In genomic region chr1:28917757-28918118, GRCh38 we compare ENCODE assay signal across 1 cellular context.
TF ChIP-seq lines count a peak whose summit lies in the region.

No MANE protein-coding gene starts in this region.

TF ChIP-seq in GM23338, 12 proteins besides CTCF, POLR2A, EP300 and RAD21 (continued from another document):
- TF ChIP-seq ZNF331 (CRISPR knock-in tag; IDR thresholded peaks at IDR 0.05; ENCODE audit: low read depth) = no peak
- no peak for TF ChIP-seq ZNF114 (CRISPR knock-in tag; IDR thresholded peaks at IDR 0.05)
- TF ChIP-seq JUNB (IDR thresholded peaks at IDR 0.05; ENCODE audit: unreplicated experiment) = no peak
- TF ChIP-seq, protein P1, sequence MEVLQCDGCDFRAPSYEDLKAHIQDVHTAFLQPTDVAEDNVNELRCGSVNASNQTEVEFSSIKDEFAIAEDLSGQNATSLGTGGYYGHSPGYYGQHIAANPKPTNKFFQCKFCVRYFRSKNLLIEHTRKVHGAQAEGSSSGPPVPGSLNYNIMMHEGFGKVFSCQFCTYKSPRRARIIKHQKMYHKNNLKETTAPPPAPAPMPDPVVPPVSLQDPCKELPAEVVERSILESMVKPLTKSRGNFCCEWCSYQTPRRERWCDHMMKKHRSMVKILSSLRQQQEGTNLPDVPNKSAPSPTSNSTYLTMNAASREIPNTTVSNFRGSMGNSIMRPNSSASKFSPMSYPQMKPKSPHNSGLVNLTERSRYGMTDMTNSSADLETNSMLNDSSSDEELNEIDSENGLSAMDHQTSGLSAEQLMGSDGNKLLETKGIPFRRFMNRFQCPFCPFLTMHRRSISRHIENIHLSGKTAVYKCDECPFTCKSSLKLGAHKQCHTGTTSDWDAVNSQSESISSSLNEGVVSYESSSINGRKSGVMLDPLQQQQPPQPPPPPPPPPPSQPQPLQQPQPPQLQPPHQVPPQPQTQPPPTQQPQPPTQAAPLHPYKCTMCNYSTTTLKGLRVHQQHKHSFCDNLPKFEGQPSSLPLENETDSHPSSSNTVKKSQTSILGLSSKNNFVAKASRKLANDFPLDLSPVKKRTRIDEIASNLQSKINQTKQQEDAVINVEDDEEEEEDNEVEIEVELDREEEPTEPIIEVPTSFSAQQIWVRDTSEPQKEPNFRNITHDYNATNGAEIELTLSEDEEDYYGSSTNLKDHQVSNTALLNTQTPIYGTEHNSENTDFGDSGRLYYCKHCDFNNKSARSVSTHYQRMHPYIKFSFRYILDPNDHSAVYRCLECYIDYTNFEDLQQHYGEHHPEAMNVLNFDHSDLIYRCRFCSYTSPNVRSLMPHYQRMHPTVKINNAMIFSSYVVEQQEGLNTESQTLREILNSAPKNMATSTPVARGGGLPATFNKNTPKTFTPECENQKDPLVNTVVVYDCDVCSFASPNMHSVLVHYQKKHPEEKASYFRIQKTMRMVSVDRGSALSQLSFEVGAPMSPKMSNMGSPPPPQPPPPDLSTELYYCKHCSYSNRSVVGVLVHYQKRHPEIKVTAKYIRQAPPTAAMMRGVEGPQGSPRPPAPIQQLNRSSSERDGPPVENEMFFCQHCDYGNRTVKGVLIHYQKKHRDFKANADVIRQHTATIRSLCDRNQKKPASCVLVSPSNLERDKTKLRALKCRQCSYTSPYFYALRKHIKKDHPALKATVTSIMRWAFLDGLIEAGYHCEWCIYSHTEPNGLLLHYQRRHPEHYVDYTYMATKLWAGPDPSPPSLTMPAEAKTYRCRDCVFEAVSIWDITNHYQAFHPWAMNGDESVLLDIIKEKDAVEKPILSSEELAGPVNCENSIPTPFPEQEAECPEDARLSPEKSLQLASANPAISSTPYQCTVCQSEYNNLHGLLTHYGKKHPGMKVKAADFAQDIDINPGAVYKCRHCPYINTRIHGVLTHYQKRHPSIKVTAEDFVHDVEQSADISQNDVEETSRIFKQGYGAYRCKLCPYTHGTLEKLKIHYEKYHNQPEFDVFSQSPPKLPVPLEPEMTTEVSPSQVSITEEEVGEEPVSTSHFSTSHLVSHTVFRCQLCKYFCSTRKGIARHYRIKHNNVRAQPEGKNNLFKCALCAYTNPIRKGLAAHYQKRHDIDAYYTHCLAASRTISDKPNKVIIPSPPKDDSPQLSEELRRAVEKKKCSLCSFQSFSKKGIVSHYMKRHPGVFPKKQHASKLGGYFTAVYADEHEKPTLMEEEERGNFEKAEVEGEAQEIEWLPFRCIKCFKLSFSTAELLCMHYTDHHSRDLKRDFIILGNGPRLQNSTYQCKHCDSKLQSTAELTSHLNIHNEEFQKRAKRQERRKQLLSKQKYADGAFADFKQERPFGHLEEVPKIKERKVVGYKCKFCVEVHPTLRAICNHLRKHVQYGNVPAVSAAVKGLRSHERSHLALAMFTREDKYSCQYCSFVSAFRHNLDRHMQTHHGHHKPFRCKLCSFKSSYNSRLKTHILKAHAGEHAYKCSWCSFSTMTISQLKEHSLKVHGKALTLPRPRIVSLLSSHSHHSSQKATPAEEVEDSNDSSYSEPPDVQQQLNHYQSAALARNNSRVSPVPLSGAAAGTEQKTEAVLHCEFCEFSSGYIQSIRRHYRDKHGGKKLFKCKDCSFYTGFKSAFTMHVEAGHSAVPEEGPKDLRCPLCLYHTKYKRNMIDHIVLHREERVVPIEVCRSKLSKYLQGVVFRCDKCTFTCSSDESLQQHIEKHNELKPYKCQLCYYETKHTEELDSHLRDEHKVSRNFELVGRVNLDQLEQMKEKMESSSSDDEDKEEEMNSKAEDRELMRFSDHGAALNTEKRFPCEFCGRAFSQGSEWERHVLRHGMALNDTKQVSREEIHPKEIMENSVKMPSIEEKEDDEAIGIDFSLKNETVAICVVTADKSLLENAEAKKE (CRISPR knock-in tag; IDR thresholded peaks at IDR 0.05) = no peak
- TF ChIP-seq REST (IDR thresholded peaks at IDR 0.05; ENCODE audit: unreplicated experiment) = no peak
- no peak for TF ChIP-seq STAT1 (IDR thresholded peaks at IDR 0.05; ENCODE audit: unreplicated experiment)
- no peak for TF ChIP-seq EZH2phosphoT487 (IDR thresholded peaks at IDR 0.05; ENCODE audit: unreplicated experiment)
- TF ChIP-seq ETS1 (IDR thresholded peaks at IDR 0.05) = no peak
